13 cellular contexts compared by ENCODE assay signal in genomic region chr16:4318171-4318910, GRCh38. TPM values are rescaled to one million over a fixed set of nuclear protein-coding genes. Genes with fewer than 3 reads are reported as not detected.
DNase-seq lines count a peak whose midpoint lies in the region; ATAC-seq and TF ChIP-seq lines count a peak whose summit lies in the region.
"Had no signal": no experiment of that assay in that cellular context is flagged by ENCODE, and none has a peak within 500 bp of the region (broad histone marks: within the 10 kb centered on the region; RNA-seq: fewer than 3 reads in every experiment).

No MANE protein-coding gene starts in this region.

- H3K4me1 ChIP-seq in psoas muscle, result peaks cover 5% of the 10 kb centered on the region

- TF ChIP-seq CTCF in AG10803 (conservative IDR thresholded peaks at IDR 0.05; ENCODE audit: low read length), result no peak
- no peak for TF ChIP-seq CTCF in fibroblast of pulmonary artery (IDR thresholded peaks at IDR 0.05; ENCODE audit: low read length, missing control alignments)
- no peak for TF ChIP-seq CTCF in psoas muscle (IDR thresholded peaks at IDR 0.05)

- ATAC-seq in psoas muscle (no peak), HG03039 (IDR thresholded peaks at IDR 0.05; ENCODE audit: unreplicated experiment) (no peak), HG03354 (IDR thresholded peaks at IDR 0.05; ENCODE audit: poor library complexity, severe bottlenecking, unreplicated experiment) (no peak)

- H3K9me3 ChIP-seq in SK-N-MC (ENCODE audit: low read depth, low read length) (no peaks in the 10 kb centered on the region), psoas muscle (no peaks in the 10 kb centered on the region)
- H3K9me3 ChIP-seq: neutrophil had no signal

- DNase-seq in AG10803 (ENCODE audit: low read depth), result no peak
- DNase-seq in SK-N-MC (ENCODE audit: low read depth, low spot score), result no peak
- DNase-seq in fibroblast of pulmonary artery (ENCODE audit: low read depth), result no peak
- no peak for DNase-seq in psoas muscle
- DNase-seq in H7, result no peak
- DNase-seq in DMS114 treated with DMSO at 0.1 percent for 48 hours (lab: John Stamatoyannopoulos, UW; ENCODE audit: unreplicated experiment), result no peak
- DNase-seq: CD8-positive, alpha-beta memory T cell; foreskin melanocyte; NCI-H524 had no signal

- H3K27me3 ChIP-seq in psoas muscle (ENCODE audit: insufficient read depth in 3 of 3, low read length in 2 of 3) (peaks cover 0 to 39% (median 5%) of the 10 kb centered on the region in 3 donors), H7 (ENCODE audit: control insufficient read depth, insufficient read depth, low read length) (peaks cover 13% of the 10 kb centered on the region)

- intact Hi-C loops in psoas muscle (cut with DNase I), result no loop called here

- H3K9ac ChIP-seq in SK-N-MC (ENCODE audit: insufficient read length), result no peak overlapping the region

- H3K4me3 ChIP-seq in AG10803 (ENCODE audit: low read length) (peak overlapping the region; percentile 84), SK-N-MC (no peak overlapping the region), fibroblast of pulmonary artery (replicated peaks; ENCODE audit: low read depth, low read length) (peak overlapping the region; percentile 72), psoas muscle (peak overlapping the region; percentile 71), H7 (ENCODE audit: insufficient read depth, low read depth, low read length) (no peak overlapping the region)

- H3K36me3 ChIP-seq in SK-N-MC (ENCODE audit: insufficient read depth, low read length), result no peaks in the 10 kb centered on the region
- H3K36me3 ChIP-seq in psoas muscle (ENCODE audit: insufficient read depth in 1 of 2, low read depth in 1 of 2), result no peaks in the 10 kb centered on the region
- no peaks in the 10 kb centered on the region for H3K36me3 ChIP-seq in H7 (replicated peaks; ENCODE audit: control insufficient read depth, insufficient read depth, low read length)
- H3K36me3 ChIP-seq: neutrophil had no signal

- 63 to 70% (median 65%) methylated on average over 17 of the region's 17 CpGs for WGBS in psoas muscle, 3 donors

- H3K27ac ChIP-seq in SK-N-MC (0 out of 2 replicates have a peak overlapping the region, but pooled peaks have one; percentile 36), psoas muscle (no peak overlapping the region)
- H3K27ac ChIP-seq: neutrophil had no signal

RNA-seq across cellular contexts. Expression of gene GLIS2, which starts 2.5 kb away (rescaled TPM):
- total RNA-seq in psoas muscle, result 1 to 10 TPM; 1.7 to 3.3 (median 2.4) TPM
- 1 to 10 TPM in 2 of 3 donors, under 1 TPM in 1; 0.96 to 1.3 (median 1.0) TPM for polyA plus RNA-seq in psoas muscle
- total RNA-seq in H7 (2014; rRNA removed; shearing (Covaris generic)), result 1.5 and 2.7 TPM in 2 replicates
- polyA plus RNA-seq: CD8-positive, alpha-beta memory T cell had no signal

RNA-seq across cellular contexts. Expression of gene PAM16, which starts 32.8 kb away (rescaled TPM):
- total RNA-seq in psoas muscle, result 10 to 100 TPM; 60.5 to 84.2 (median 70.7) TPM
- 100 to 1,000 TPM; 144 to 163 (median 160) TPM for polyA plus RNA-seq in psoas muscle
- 92.3 and 115 TPM in 2 replicates for total RNA-seq in H7 (2014; rRNA removed; shearing (Covaris generic))

RNA-seq across cellular contexts. Expression of gene TFAP4, which starts 45.5 kb away (rescaled TPM):
- total RNA-seq in psoas muscle, result 1 to 10 TPM; 3.8 to 5.7 (median 4.5) TPM
- 1 to 10 TPM; 3.0 to 8.2 (median 7.0) TPM for polyA plus RNA-seq in psoas muscle
- 34.7 and 45.0 TPM in 2 replicates for total RNA-seq in H7 (2014; rRNA removed; shearing (Covaris generic))

RNA-seq across cellular contexts. Expression of gene VASN, which starts 53.3 kb away (rescaled TPM):
- 1 to 10 TPM; 3.0 to 3.6 (median 3.4) TPM for total RNA-seq in psoas muscle
- 1 to 10 TPM; 2.0 to 3.8 (median 3.3) TPM for polyA plus RNA-seq in psoas muscle
- 3.7 and 4.6 TPM in 2 replicates for total RNA-seq in H7 (2014; rRNA removed; shearing (Covaris generic))
- total RNA-seq: T-helper 2 cell treated with Interferon-gamma antibody and Interleukin-4, amounts not matched to agents 100 ng/mL and 5 ng/mL, for 36 hours had no signal
- polyA plus RNA-seq: CD8-positive, alpha-beta memory T cell had no signal

Comparison
In these comparisons a context has a peak if more than half of its experiments do, and no peak if none do; other contexts are left out.
1. H3K4me3 ChIP-seq: peak in AG10803 (single experiment), fibroblast of pulmonary artery (single experiment) and psoas muscle (single experiment); none in SK-N-MC (single experiment) and H7 (single experiment).